ENCODE assay signal across 8 cellular contexts in genomic region chr1:153922838-153923652, GRCh38. TPM values are rescaled to one million over a fixed set of nuclear protein-coding genes. Genes with fewer than 3 reads are reported as not detected.
DNase-seq lines count a peak whose midpoint lies in the region; ATAC-seq and TF ChIP-seq lines count a peak whose summit lies in the region.

GATAD2B (minus strand) TSS chr1:153922972; CDS start chr1:153828347, 94,625 bp downstream.

- H3K36me3 Mint-ChIP-seq in IgD-negative memory B cell, result peaks cover 2% of the 10 kb centered on the region

- peaks cover 21 to 50% (median 36%) of the 10 kb centered on the region in 3 donors for H3K4me1 Mint-ChIP-seq in IgD-negative memory B cell

- TF ChIP-seq CTCF in epithelial cell of proximal tubule (conservative IDR thresholded peaks at IDR 0.05; ENCODE audit: low read depth, low read length), result no peak

- H3K27ac Mint-ChIP-seq in IgD-negative memory B cell, result peak within 1 kb of the TSS; percentile 96 to 100 (median 97)

- DNase-seq in DMS 273 treated with DMSO at 0.1 percent for 48 hours (lab: John Stamatoyannopoulos, UW) (peak; percentile 99), OCI-M2 (lab: John Stamatoyannopoulos, UW; ENCODE audit: unreplicated experiment) (peak; percentile 93), activated T-cell treated with anti-CD3 and anti-CD28 coated beads for 4 hours (peak; percentile 98), epithelial cell of proximal tubule (ENCODE audit: low read depth) (peak; percentile 99), mucosa of gallbladder (ENCODE audit: low spot score) (peak; percentile 100)
- DNase-seq in stimulated activated CD8-positive, alpha-beta memory T cell treated with anti-CD3 and anti-CD28 coated beads, Interleukin-4, amount 100 ng/mL, for 4 hours (ENCODE audit: low read depth in 2 of 2, low spot score in 1 of 2), result peak; percentile 97 to 99

- H3K9me3 Mint-ChIP-seq in IgD-negative memory B cell, result peaks cover 0 to 3% (median 0%) of the 10 kb centered on the region in 3 donors

- peak; percentile 91 for ATAC-seq in GM21529 (IDR thresholded peaks at IDR 0.05; ENCODE audit: unreplicated experiment)

- H3K4me3 ChIP-seq in epithelial cell of proximal tubule (ENCODE audit: low read depth, low read length), result peak within 1 kb of the TSS; percentile 90

- peak within 1 kb of the TSS; percentile 87 to 98 (median 94) for H3K4me3 Mint-ChIP-seq in IgD-negative memory B cell

- no peaks in the 10 kb centered on the region for H3K27me3 Mint-ChIP-seq in IgD-negative memory B cell

RNA-seq across cellular contexts. Expression of gene GATAD2B, which starts in this region (rescaled TPM):
- 4.6 TPM for polyA plus RNA-seq in IgD-negative memory B cell
- total RNA-seq in epithelial cell of proximal tubule (6.8 and 10.3 TPM in 2 replicates), mucosa of gallbladder (42.5 TPM)

Comparison
In these comparisons a context has a peak if more than half of its experiments do, and no peak if none do; other contexts are left out.
1. Peak in every context shown above with its lines: DNase-seq, ATAC-seq and H3K4me3 ChIP-seq.